In the genomic region with DNA sequence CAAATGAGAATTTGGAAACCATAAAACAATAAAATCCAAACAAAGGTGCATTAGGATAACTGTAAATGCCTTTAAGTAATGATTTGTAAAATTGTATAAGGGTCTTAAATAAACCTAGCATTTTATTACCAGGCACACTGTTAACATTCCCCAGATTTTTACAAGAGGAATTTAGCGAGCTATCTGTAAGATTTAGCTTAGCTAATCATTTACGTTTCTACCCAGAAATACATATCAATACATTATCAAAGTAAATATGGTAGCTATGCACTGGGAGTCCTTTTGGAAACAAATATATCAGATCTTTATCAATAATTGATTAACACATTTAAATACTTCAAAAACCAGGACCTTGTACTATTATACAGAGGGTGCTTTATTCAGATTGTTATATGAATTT, we compare ENCODE assay signal across 24 cellular contexts.
"Had no signal": no experiment of that assay in that cellular context is flagged by ENCODE, and none has a peak within 500 bp of the region (broad histone marks: within the 10 kb centered on the region; RNA-seq: fewer than 3 reads in every experiment).

No MANE protein-coding gene starts in this region.

- H3K36me3 ChIP-seq: colonic mucosa, gastrocnemius medialis, lower lobe of right lung, thyroid gland had no signal

- H3K27me3 ChIP-seq: colonic mucosa, gastrocnemius medialis, thyroid gland had no signal

- H3K27ac ChIP-seq: colonic mucosa, epithelial cell of prostate, gastrocnemius medialis, lower lobe of right lung, thyroid gland had no signal

- H3K4me1 ChIP-seq: colonic mucosa, gastrocnemius medialis, lower lobe of right lung had no signal

- ATAC-seq: gastrocnemius medialis; left colon; lower lobe of right lung; naive thymus-derived CD8-positive, alpha-beta T cell; stimulated activated naive CD8-positive, alpha-beta T cell treated with anti-CD3 and anti-CD28 coated beads, Interleukin-15, amount 100 ng/mL, for 72 hours had no signal

- H3K9me3 ChIP-seq: colonic mucosa, gastrocnemius medialis, lower lobe of right lung, thyroid gland had no signal

- DNase-seq: colonic mucosa; effector CD8-positive, alpha-beta T cell; endodermal cell; foreskin fibroblast; gastrocnemius medialis; head of caudate nucleus; hippocampal formation; left colon; left ventricle myocardium superior; lower lobe of right lung; naive thymus-derived CD8-positive, alpha-beta T cell; nephron progenitor cell; nucleus accumbens; posterior cingulate gyrus; stimulated activated CD4-positive, alpha-beta T cell treated with anti-CD3 and anti-CD28 coated beads, Interleukin-12 subunit alpha, Interleukin-12 subunit beta, amount 100 ng/mL, for 4 hours; stimulated activated CD4-positive, alpha-beta T cell treated with anti-CD3 and anti-CD28 coated beads, Interleukin-1b, Interleukin-23, amount 100 ng/mL, for 48 hours; stimulated activated CD4-positive, alpha-beta T cell treated with anti-CD3 and anti-CD28 coated beads, Interleukin-4, amount 100 ng/mL, for 1 hour; stimulated activated CD8-positive, alpha-beta memory T cell treated with anti-CD3 and anti-CD28 coated beads, Interleukin-4, amount 100 ng/mL, for 48 hours; stimulated activated naive CD4-positive, alpha-beta T cell; stimulated activated naive CD8-positive, alpha-beta T cell treated with anti-CD3 and anti-CD28 coated beads, Interleukin-15, amount 100 ng/mL, for 72 hours; thyroid gland; trophoblast cell had no signal

- H3K4me3 ChIP-seq: colonic mucosa, gastrocnemius medialis, lower lobe of right lung, smooth muscle cell, thyroid gland had no signal
